Comparison of ENCODE assay signal across 1 cellular context in genomic region chr12:18719922-18720321, GRCh38.
TF ChIP-seq lines count a peak whose summit lies in the region.

No MANE protein-coding gene starts in this region.

TF ChIP-seq in IMR-90, 13 proteins besides CTCF, POLR2A, EP300 and RAD21 (continued from another document):
- TF ChIP-seq, protein P1, sequence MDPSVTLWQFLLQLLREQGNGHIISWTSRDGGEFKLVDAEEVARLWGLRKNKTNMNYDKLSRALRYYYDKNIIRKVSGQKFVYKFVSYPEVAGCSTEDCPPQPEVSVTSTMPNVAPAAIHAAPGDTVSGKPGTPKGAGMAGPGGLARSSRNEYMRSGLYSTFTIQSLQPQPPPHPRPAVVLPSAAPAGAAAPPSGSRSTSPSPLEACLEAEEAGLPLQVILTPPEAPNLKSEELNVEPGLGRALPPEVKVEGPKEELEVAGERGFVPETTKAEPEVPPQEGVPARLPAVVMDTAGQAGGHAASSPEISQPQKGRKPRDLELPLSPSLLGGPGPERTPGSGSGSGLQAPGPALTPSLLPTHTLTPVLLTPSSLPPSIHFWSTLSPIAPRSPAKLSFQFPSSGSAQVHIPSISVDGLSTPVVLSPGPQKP (IDR thresholded peaks at IDR 0.05; ENCODE audit: borderline replicate concordance, low read depth, low read length): no peak
- TF ChIP-seq CHD1 (IDR thresholded peaks at IDR 0.05; ENCODE audit: low read depth, low read length) (no peak), RFX5 (IDR thresholded peaks at IDR 0.05; ENCODE audit: low read depth, low read length) (no peak), MAFK (IDR thresholded peaks at IDR 0.05; ENCODE audit: low read depth, low read length) (no peak)
- TF ChIP-seq, protein P2, sequence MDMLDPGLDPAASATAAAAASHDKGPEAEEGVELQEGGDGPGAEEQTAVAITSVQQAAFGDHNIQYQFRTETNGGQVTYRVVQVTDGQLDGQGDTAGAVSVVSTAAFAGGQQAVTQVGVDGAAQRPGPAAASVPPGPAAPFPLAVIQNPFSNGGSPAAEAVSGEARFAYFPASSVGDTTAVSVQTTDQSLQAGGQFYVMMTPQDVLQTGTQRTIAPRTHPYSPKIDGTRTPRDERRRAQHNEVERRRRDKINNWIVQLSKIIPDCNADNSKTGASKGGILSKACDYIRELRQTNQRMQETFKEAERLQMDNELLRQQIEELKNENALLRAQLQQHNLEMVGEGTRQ (IDR thresholded peaks at IDR 0.05; ENCODE audit: low read depth, low read length): no peak
